In the genomic region with DNA sequence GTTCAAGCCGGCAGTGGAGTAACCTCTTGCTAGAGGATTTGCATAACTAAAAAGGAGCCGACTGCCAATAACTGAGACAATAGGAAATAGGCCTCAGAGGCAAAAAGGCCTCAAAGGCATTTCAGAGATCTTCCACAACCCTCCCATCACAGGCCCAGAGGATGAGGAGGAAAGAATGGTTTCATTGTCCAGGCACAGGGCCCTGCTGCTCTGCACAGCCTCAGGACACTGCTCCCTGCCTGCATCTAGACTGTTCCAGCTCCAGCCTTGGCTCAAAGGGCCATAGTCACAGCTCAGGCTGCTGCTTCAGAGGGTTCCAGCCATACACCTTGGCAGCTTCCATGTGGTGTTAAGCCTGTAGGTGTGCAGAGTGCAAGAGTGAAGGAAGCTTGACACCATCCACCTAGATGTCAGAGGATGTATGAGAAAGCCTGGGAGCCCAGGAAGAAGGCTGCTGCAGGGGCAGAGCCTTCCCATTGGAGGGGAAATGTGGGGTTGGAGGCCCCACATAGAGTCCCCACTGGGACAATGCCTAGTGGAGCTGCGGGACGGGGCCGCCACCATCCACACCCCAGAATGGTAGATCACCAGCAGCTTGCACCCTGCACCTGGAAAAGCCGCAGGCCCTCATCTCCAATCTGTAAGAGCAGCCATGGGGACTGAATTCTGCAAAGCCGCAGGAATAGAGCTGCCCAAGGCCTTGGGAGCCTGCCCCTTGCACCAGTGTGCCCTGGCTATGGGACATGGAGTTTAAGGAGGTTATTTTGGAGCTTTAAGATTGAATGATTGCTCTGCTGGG, we compare ENCODE assay signal across 19 cellular contexts. TPM values are rescaled to one million over a fixed set of nuclear protein-coding genes. Genes with fewer than 3 reads are reported as not detected.
DNase-seq lines count a peak whose midpoint lies in the region; ATAC-seq and TF ChIP-seq lines count a peak whose summit lies in the region.
"Had no signal": no experiment of that assay in that cellular context is flagged by ENCODE, and none has a peak within 500 bp of the region (broad histone marks: within the 10 kb centered on the region; RNA-seq: fewer than 3 reads in every experiment).

No MANE protein-coding gene starts in this region.

- ATAC-seq in GM18873 (IDR thresholded peaks at IDR 0.05; ENCODE audit: low FRiP score, unreplicated experiment): no peak

- H3K27me3 Mint-ChIP-seq in chondrocyte (ENCODE audit: low read depth): no peaks in the 10 kb centered on the region
- H3K27me3 Mint-ChIP-seq: B cell had no signal

- intact Hi-C loops in posterior vena cava (cut with DNase I): no loop called here

- peak; percentile 9 for DNase-seq in HuH-7.5 (ENCODE audit: low spot score)
- peak; percentile 35 for DNase-seq in chondrocyte (ENCODE audit: low spot score)
- peak; percentile 50 for DNase-seq in posterior vena cava (ENCODE audit: low spot score)
- no peak for DNase-seq in Karpas-422
- no peak for DNase-seq in GM13976 (ENCODE audit: low spot score)
- no peak for DNase-seq in AG20443 (ENCODE audit: low spot score)
- DNase-seq: HCEC 1CT, KG1, NCI-H1048, NCI-H1417, NCI-H1694, NCI-H2029 treated with DMSO at 0.1 percent for 48 hours, NCI-H446 treated with DMSO at 0.1 percent for 48 hours, NCI-H526 treated with DMSO at 0.1 percent for 48 hours, Right ventricle myocardium superior, RPMI8226 had no signal

- no peak overlapping the region for H3K4me3 Mint-ChIP-seq in chondrocyte (ENCODE audit: unreplicated experiment)
- H3K4me3 Mint-ChIP-seq: B cell had no signal

- no peaks in the 10 kb centered on the region for H3K79me2 ChIP-seq in Karpas-422 (ENCODE audit: low read length)

- in situ Hi-C loops in GM13976 (cut with MboI; ENCODE audit: low sequenced_read_pairs, unreplicated experiment): no loop called here

- H3K27me3 ChIP-seq in BLaER1 (no peaks in the 10 kb centered on the region), Karpas-422 (ENCODE audit: low read length) (no peaks in the 10 kb centered on the region)

- H3K36me3 ChIP-seq in BLaER1: peaks cover 8% of the 10 kb centered on the region; the same call in 1 of the 2 replicates
- no peaks in the 10 kb centered on the region for H3K36me3 ChIP-seq in Karpas-422 (ENCODE audit: insufficient read depth, low read length)

- no peak overlapping the region; the same call in 1 of the 2 replicates for H2AFZ ChIP-seq in Karpas-422 (ENCODE audit: low read length)

- no peaks in the 10 kb centered on the region for H3K9me3 Mint-ChIP-seq in chondrocyte (ENCODE audit: low read depth)

- H3K27ac ChIP-seq in BLaER1: peak overlapping the region; percentile 58; the same call in 1 of the 2 replicates
- no peak overlapping the region for H3K27ac ChIP-seq in Karpas-422 (ENCODE audit: low read length)

- no peak overlapping the region for H3K9ac ChIP-seq in BLaER1
- H3K9ac ChIP-seq in Karpas-422 (ENCODE audit: low read length): no peak overlapping the region

- H3K4me3 ChIP-seq in BLaER1 (peak overlapping the region; percentile 23), Karpas-422 (ENCODE audit: low read length) (no peak overlapping the region)

- H3K4me2 ChIP-seq in BLaER1 (peak overlapping the region; percentile 77), Karpas-422 (ENCODE audit: low read depth, low read length, poor library complexity, severe bottlenecking) (no peak overlapping the region)

- H4K20me1 ChIP-seq in BLaER1: no peaks in the 10 kb centered on the region
- H4K20me1 ChIP-seq in Karpas-422 (ENCODE audit: insufficient read depth, low read depth, low read length): no peaks in the 10 kb centered on the region

- no peaks in the 10 kb centered on the region for H3K9me2 ChIP-seq in Karpas-422 (replicated peaks; ENCODE audit: insufficient read depth, low read length)

- TF ChIP-seq CTCF in chondrocyte (IDR thresholded peaks at IDR 0.05) (no peak), GM13976 (IDR thresholded peaks at IDR 0.05; ENCODE audit: borderline replicate concordance, control extremely low read depth, extremely low read depth, insufficient read depth, missing control alignments) (no peak)

- peaks cover 4% of the 10 kb centered on the region for H3K4me1 Mint-ChIP-seq in chondrocyte (ENCODE audit: low read depth)

- H3K9me3 ChIP-seq in BLaER1: peaks cover 16% of the 10 kb centered on the region
- no peaks in the 10 kb centered on the region for H3K9me3 ChIP-seq in Karpas-422 (ENCODE audit: low read length)

- no peaks in the 10 kb centered on the region for H3K36me3 Mint-ChIP-seq in chondrocyte (ENCODE audit: low read depth)

- H3K4me1 ChIP-seq in BLaER1: peaks cover 78% of the 10 kb centered on the region
- peaks cover 12% of the 10 kb centered on the region for H3K4me1 ChIP-seq in Karpas-422 (ENCODE audit: low read length)

- H3K27ac Mint-ChIP-seq in chondrocyte (ENCODE audit: unreplicated experiment): no peak overlapping the region
- H3K27ac Mint-ChIP-seq: B cell had no signal

RNA-seq across cellular contexts. Expression of gene LRP5, which starts 8.2 kb away (rescaled TPM):
- 38.7 to 61.0 TPM (median 47.2 TPM) in 3 replicates for total RNA-seq in chondrocyte
- total RNA-seq in posterior vena cava: 10 to 100 TPM; 46.2 to 48.5 TPM
- 0.04 and 0.07 TPM in 2 replicates for total RNA-seq in Karpas-422 (2014; rRNA removed; shearing (Covaris generic); ENCODE audit: low replicate concordance)

RNA-seq across cellular contexts. Expression of gene C11orf24, which starts 32.4 kb away (rescaled TPM):
- total RNA-seq in chondrocyte: 104 to 110 TPM (median 107 TPM) in 3 replicates
- 10 to 100 TPM; 67.2 to 74.9 TPM for total RNA-seq in posterior vena cava
- total RNA-seq in Karpas-422 (2014; rRNA removed; shearing (Covaris generic); ENCODE audit: low replicate concordance): 25.4 and 37.4 TPM in 2 replicates

Comparison
In these comparisons a context has a peak if more than half of its experiments do, and no peak if none do; other contexts are left out.
1. DNase-seq: peak in HuH-7.5 (single experiment), chondrocyte (single experiment) and posterior vena cava (single experiment); none in Karpas-422 (single experiment), GM13976 (single experiment) and AG20443 (single experiment).
2. RNA of gene LRP5, which starts 8.2 kb away (total RNA-seq): 46.2 to 48.5 TPM in posterior vena cava and 38.7 to 61.0 TPM in chondrocyte; 0.04 to 0.07 TPM in Karpas-422; every median in the first group is over 10 times any median in the second.